Comparison of ENCODE assay signal across 21 cellular contexts in genomic region chr13:73106513-73107214, GRCh38.
"Had no signal": no experiment of that assay in that cellular context is flagged by ENCODE, and none has a peak within 500 bp of the region (broad histone marks: within the 10 kb centered on the region; RNA-seq: fewer than 3 reads in every experiment).

No MANE protein-coding gene starts in this region.

- H3K4me1 ChIP-seq: foreskin keratinocyte, right atrium auricular region, tibial artery had no signal

- H3K9me3 Mint-ChIP-seq: activated naive CD4-positive, alpha-beta T cell treated with anti-CD3 and anti-CD28 coated beads, Interleukin-2, amount 50 U/mL, for 24 hours; memory B cell; natural killer cell treated with Interleukin-12 subunit alpha and Interleukin-12 subunit beta and Interleukin-15 and Interleukin-18, amount 100 ng/mL, for 72 hours had no signal

- H3K36me3 Mint-ChIP-seq: activated naive CD4-positive, alpha-beta T cell treated with anti-CD3 and anti-CD28 coated beads, Interleukin-2, amount 50 U/mL, for 24 hours; memory B cell; natural killer cell treated with Interleukin-12 subunit alpha and Interleukin-12 subunit beta and Interleukin-15 and Interleukin-18, amount 100 ng/mL, for 72 hours had no signal

- H3K27ac Mint-ChIP-seq: activated naive CD4-positive, alpha-beta T cell treated with anti-CD3 and anti-CD28 coated beads, Interleukin-2, amount 50 U/mL, for 24 hours; memory B cell; natural killer cell treated with Interleukin-12 subunit alpha and Interleukin-12 subunit beta and Interleukin-15 and Interleukin-18, amount 100 ng/mL, for 72 hours had no signal

- H3K4me3 Mint-ChIP-seq: activated naive CD4-positive, alpha-beta T cell treated with anti-CD3 and anti-CD28 coated beads, Interleukin-2, amount 50 U/mL, for 24 hours; memory B cell; natural killer cell treated with Interleukin-12 subunit alpha and Interleukin-12 subunit beta and Interleukin-15 and Interleukin-18, amount 100 ng/mL, for 72 hours had no signal

- H3K4me3 ChIP-seq: right atrium auricular region, SK-N-MC, tibial artery had no signal

- H3K9me3 ChIP-seq: right atrium auricular region, tibial artery had no signal

- DNase-seq: activated CD4-positive, alpha-beta T cell treated with anti-CD3 and anti-CD28 coated beads for 1 hour; activated CD4-positive, alpha-beta T cell treated with anti-CD3 and anti-CD28 coated beads, Interleukin-2, amount 50 U/mL, for 4 hours; activated gamma-delta T cell; dermis blood vessel endothelial cell; effector memory CD4-positive, alpha-beta T cell; foreskin keratinocyte; kidney glomerular epithelial cell; posterior cingulate gyrus; stimulated activated CD4-positive, alpha-beta T cell treated with anti-CD3 and anti-CD28 coated beads, Interleukin-12 subunit alpha, Interleukin-12 subunit beta, amount 100 ng/mL, for 4 hours; stimulated activated CD4-positive, alpha-beta T cell treated with anti-CD3 and anti-CD28 coated beads, Interleukin-1b, Interleukin-23, amount 100 ng/mL, for 48 hours; stimulated activated CD8-positive, alpha-beta memory T cell treated with anti-CD3 and anti-CD28 coated beads, Interleukin-4, amount 100 ng/mL, for 48 hours; stimulated activated naive CD4-positive, alpha-beta T cell; tibial artery; WERI-Rb-1 had no signal

- H3K27me3 ChIP-seq: foreskin keratinocyte, right atrium auricular region, tibial artery had no signal

- H3K36me3 ChIP-seq: right atrium auricular region, tibial artery, WERI-Rb-1 had no signal

- H3K27me3 Mint-ChIP-seq: memory B cell had no signal

- H3K27ac ChIP-seq: foreskin keratinocyte, right atrium auricular region, SK-N-MC, tibial artery, WERI-Rb-1 had no signal

- H3K4me1 Mint-ChIP-seq: activated naive CD4-positive, alpha-beta T cell treated with anti-CD3 and anti-CD28 coated beads, Interleukin-2, amount 50 U/mL, for 24 hours; memory B cell had no signal

- FAIRE-seq: astrocyte, bronchial epithelial cell had no signal
